In genomic region chr3:11371758-11372157, GRCh38 we compare ENCODE assay signal across 16 cellular contexts.
"Had no signal": no experiment of that assay in that cellular context is flagged by ENCODE, and none has a peak within 500 bp of the region (broad histone marks: within the 10 kb centered on the region; RNA-seq: fewer than 3 reads in every experiment).

No MANE protein-coding gene starts in this region.

- H3K27ac ChIP-seq: left lung, thoracic aorta, upper lobe of left lung had no signal

- H3K9me3 ChIP-seq: left lung, spleen, thoracic aorta, upper lobe of left lung had no signal

- H3K27me3 ChIP-seq: left lung, spleen, upper lobe of left lung had no signal

- ATAC-seq: activated T-cell treated with anti-CD3 and anti-CD28 coated beads, Interleukin-2, amount 50 U/mL, for 72 hours; left lung; natural killer cell treated with Interleukin-12 subunit alpha and Interleukin-12 subunit beta and Interleukin-15 and Interleukin-18, amount 100 ng/mL, for 72 hours; stimulated activated memory B cell treated with anti-CD40 and anti-IgM and Interleukin-4, amounts not matched to agents 10 μg/mL and 1 μg/mL and 100 μg/mL, for 72 hours had no signal

- DNase-seq: activated CD4-positive, alpha-beta T cell treated with anti-CD3 and anti-CD28 coated beads, Interleukin-2, amount 50 U/mL, for 1 hour; activated CD4-positive, CD25-positive, alpha-beta regulatory T cell treated with anti-CD3 and anti-CD28 coated beads, Interleukin-2, amount 50 U/mL, for 72 hours; activated CD8-positive, alpha-beta memory T cell treated with anti-CD3 and anti-CD28 coated beads for 24 hours; activated CD8-positive, alpha-beta memory T cell treated with anti-CD3 and anti-CD28 coated beads, Interleukin-2, amount 50 U/mL, for 48 hours; activated gamma-delta T cell; activated T-cell treated with anti-CD3 and anti-CD28 coated beads, Interleukin-2, amount 50 U/mL, for 72 hours; effector CD4-positive, alpha-beta T cell; left lung; occipital lobe; retina; spleen; stimulated activated CD4-positive, alpha-beta T cell treated with anti-CD3 and anti-CD28 coated beads, Interleukin-4, amount 100 ng/mL, for 4 hours; upper lobe of left lung had no signal

- H3K36me3 ChIP-seq: thoracic aorta had no signal

- H3K4me3 ChIP-seq: left lung, spleen, thoracic aorta, upper lobe of left lung had no signal
